In the genomic region with DNA sequence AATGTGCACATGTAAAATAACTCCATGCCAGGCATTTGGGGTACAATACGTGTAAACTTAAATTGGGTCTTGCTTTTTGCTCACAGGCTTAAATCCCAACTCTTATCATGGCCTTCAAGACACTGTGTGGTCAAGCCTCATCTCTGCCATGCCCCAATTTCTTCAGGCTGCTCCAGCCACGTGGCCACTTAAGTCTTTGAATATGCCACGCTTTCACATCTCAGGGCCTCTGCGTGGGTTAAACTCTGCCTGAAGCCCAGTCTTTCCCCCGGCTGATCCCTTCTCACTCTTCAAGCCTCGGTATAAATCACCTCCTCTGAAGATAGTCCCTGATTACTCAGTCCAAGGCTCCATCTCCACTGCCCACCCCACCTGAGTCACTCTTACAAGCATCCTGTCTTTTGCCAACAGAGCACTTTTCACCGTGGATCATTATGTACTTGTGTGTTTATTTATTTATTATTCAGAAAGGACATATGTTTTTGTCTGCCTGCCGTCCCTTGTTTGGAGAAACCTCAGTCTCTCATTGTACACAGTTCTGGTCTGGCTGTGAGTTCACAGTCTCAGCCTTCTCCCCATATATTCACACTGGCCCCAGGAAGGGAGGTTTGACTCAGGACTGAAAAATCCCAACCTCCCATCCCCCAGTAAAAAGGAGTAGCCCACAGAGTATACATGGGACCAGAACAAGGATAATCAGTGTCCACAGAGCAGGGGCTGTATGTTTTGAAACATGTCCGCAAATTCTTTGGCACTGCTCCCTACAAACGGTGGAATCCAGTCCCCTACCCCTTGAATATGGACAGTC, we compare ENCODE assay signal across 10 cellular contexts.
DNase-seq lines count a peak whose midpoint lies in the region; ATAC-seq, FAIRE-seq and TF ChIP-seq lines count a peak whose summit lies in the region.
"Had no signal": no experiment of that assay in that cellular context is flagged by ENCODE, and none has a peak within 500 bp of the region (broad histone marks: within the 10 kb centered on the region; RNA-seq: fewer than 3 reads in every experiment).

No MANE protein-coding gene starts in this region.

- H3K4me3 Mint-ChIP-seq in activated naive CD4-positive, alpha-beta T cell treated with anti-CD3 and anti-CD28 coated beads for 36 hours, result no peak overlapping the region

- dilution Hi-C loops in keratinocyte (cut with MboI; ENCODE audit: extremely low pct_ligation_motif_present, low sequenced_read_pairs), result no loop called here

- peaks cover 4% of the 10 kb centered on the region for H3K27me3 Mint-ChIP-seq in activated naive CD4-positive, alpha-beta T cell treated with anti-CD3 and anti-CD28 coated beads for 36 hours (ENCODE audit: low read depth)

- H2AFZ ChIP-seq in keratinocyte (ENCODE audit: control insufficient read depth, low read length), result peak overlapping the region; percentile 4

- H3K36me3 Mint-ChIP-seq in activated naive CD4-positive, alpha-beta T cell treated with anti-CD3 and anti-CD28 coated beads for 36 hours (ENCODE audit: low read depth), result no peaks in the 10 kb centered on the region

- H3K4me1 ChIP-seq in keratinocyte (ENCODE audit: control insufficient read depth, extremely low read depth, insufficient read depth, low read length), result peaks cover 45% of the 10 kb centered on the region
- H3K4me1 ChIP-seq: body of pancreas had no signal

- intact Hi-C loops in activated naive CD4-positive, alpha-beta T cell treated with anti-CD3 and anti-CD28 coated beads for 36 hours (cut with micrococcal nuclease), result no loop called here

- H3K79me2 ChIP-seq in keratinocyte (ENCODE audit: control insufficient read depth, insufficient read depth, low read length), result no peaks in the 10 kb centered on the region

- CTCF ChIA-PET in activated naive CD4-positive, alpha-beta T cell treated with anti-CD3 and anti-CD28 coated beads for 36 hours (lab: Charles Lee), result interaction anchor here (0.6 to 0.9 kb wide), 2 partner anchors 62 to 238 kb away, joined by 3 to 4 read pairs; no protein-coding TSS in a partner anchor

- H3K4me3 ChIP-seq in astrocyte of the spinal cord (ENCODE audit: low read depth, low read length) (no peak overlapping the region), keratinocyte (ENCODE audit: control insufficient read depth in 2 of 3, extremely low read depth in 1 of 3, insufficient read depth in 2 of 3, low read depth in 1 of 3, low read length in 3 of 3) (no peak overlapping the region)
- H3K4me3 ChIP-seq: body of pancreas, skin epidermis had no signal

- no peaks in the 10 kb centered on the region for H3K36me3 ChIP-seq in keratinocyte (ENCODE audit: control insufficient read depth in 2 of 2, extremely low read depth in 1 of 2, insufficient read depth in 2 of 2, low read length in 2 of 2)

- H3K4me1 Mint-ChIP-seq in activated naive CD4-positive, alpha-beta T cell treated with anti-CD3 and anti-CD28 coated beads for 36 hours (ENCODE audit: low read depth), result no peaks in the 10 kb centered on the region

- in situ Hi-C loops in astrocyte of the spinal cord (cut with HindIII; ENCODE audit: low sequenced_read_pairs), result no loop called here

- no peaks in the 10 kb centered on the region for H3K9me3 ChIP-seq in keratinocyte (ENCODE audit: control insufficient read depth, low read depth, low read length)
- H3K9me3 ChIP-seq: body of pancreas had no signal

- no peak for TF ChIP-seq CTCF in astrocyte of the spinal cord (IDR thresholded peaks at IDR 0.05; ENCODE audit: low read depth, low read length)
- no peak for TF ChIP-seq CTCF in keratinocyte (optimal IDR thresholded peaks at IDR 0.05 in 1 of 3, IDR thresholded peaks at IDR 0.05 in 1 of 3, conservative IDR thresholded peaks at IDR 0.05 in 1 of 3; ENCODE audit: extremely low read depth in 1 of 3, insufficient read depth in 2 of 3, low read length in 3 of 3)

- peak overlapping the region; percentile 49 for H3K4me2 ChIP-seq in keratinocyte (ENCODE audit: control insufficient read depth, extremely low read depth, insufficient read depth, low read depth, low read length)

- ATAC-seq in GM21447 (IDR thresholded peaks at IDR 0.05; ENCODE audit: unreplicated experiment), result no peak
- ATAC-seq: body of pancreas had no signal

- H3K27me3 ChIP-seq in keratinocyte (ENCODE audit: control insufficient read depth, extremely low read depth, insufficient read depth, low read length), result no peaks in the 10 kb centered on the region
- H3K27me3 ChIP-seq: body of pancreas had no signal

- no peaks in the 10 kb centered on the region for H3K9me1 ChIP-seq in keratinocyte (ENCODE audit: control insufficient read depth, extremely low read depth, insufficient read depth, low read length)

- H3K9ac ChIP-seq in keratinocyte (ENCODE audit: control insufficient read depth, extremely low read depth, insufficient read depth, low read length), result peak overlapping the region; percentile 46

- no peak overlapping the region for H3K27ac Mint-ChIP-seq in activated naive CD4-positive, alpha-beta T cell treated with anti-CD3 and anti-CD28 coated beads for 36 hours

- peak; percentile 94 for FAIRE-seq in keratinocyte (lab: Jason Lieb, UNC)

- peaks cover 1% of the 10 kb centered on the region for H3K9me3 Mint-ChIP-seq in activated naive CD4-positive, alpha-beta T cell treated with anti-CD3 and anti-CD28 coated beads for 36 hours

- DNase-seq in A172 (ENCODE audit: low spot score) (peak; percentile 83), HT1080 (ENCODE audit: low read depth) (peak; percentile 96), astrocyte of the spinal cord (ENCODE audit: low read depth, low spot score) (peak; percentile 87), keratinocyte (ENCODE audit: low read depth, low spot score) (no peak), cerebellar cortex (ENCODE audit: low spot score) (no peak), globus pallidus (ENCODE audit: low spot score) (no peak)
- DNase-seq in activated naive CD4-positive, alpha-beta T cell treated with anti-CD3 and anti-CD28 coated beads for 36 hours, result no peak
- DNase-seq: body of pancreas had no signal

- no peaks in the 10 kb centered on the region for H4K20me1 ChIP-seq in keratinocyte (ENCODE audit: control insufficient read depth, extremely low read depth, insufficient read depth, low read length)

- H3K27ac ChIP-seq in keratinocyte (ENCODE audit: control insufficient read depth, insufficient read depth, low read length), result peak overlapping the region; percentile 83
- H3K27ac ChIP-seq: body of pancreas had no signal

Comparison
In these comparisons a context has a peak if more than half of its experiments do, and no peak if none do; other contexts are left out.
1. DNase-seq: peak in A172 (single experiment), HT1080 (single experiment) and astrocyte of the spinal cord (single experiment); none in keratinocyte (single experiment), cerebellar cortex (single experiment), globus pallidus (single experiment) and activated naive CD4-positive, alpha-beta T cell treated with anti-CD3 and anti-CD28 coated beads for 36 hours (single experiment).